19 cellular contexts compared by ENCODE assay signal in genomic region chr13:53408847-53409568, GRCh38.
DNase-seq lines count a peak whose midpoint lies in the region; ATAC-seq and TF ChIP-seq lines count a peak whose summit lies in the region.
"Had no signal": no experiment of that assay in that cellular context is flagged by ENCODE, and none has a peak within 500 bp of the region (broad histone marks: within the 10 kb centered on the region; RNA-seq: fewer than 3 reads in every experiment).

No MANE protein-coding gene starts in this region.

- H3K27ac ChIP-seq in left ventricle myocardium inferior (replicated peaks), result no peak overlapping the region
- no peak overlapping the region for H3K27ac ChIP-seq in IMR-90 (ENCODE audit: insufficient read depth, low read length)
- no peak overlapping the region for H3K27ac ChIP-seq in neuronal stem cell (replicated peaks; ENCODE audit: low read length)
- H3K27ac ChIP-seq in PC-9, result no peak overlapping the region
- H3K27ac ChIP-seq: BLaER1 treated with 17β-estradiol and CSF1 and Interleukin-3, amounts not matched to agents 10 nM and 100 nM; GM23248 had no signal

- no peaks in the 10 kb centered on the region for H3K9me1 ChIP-seq in IMR-90 (ENCODE audit: insufficient read depth, low read length)

- TF ChIP-seq POLR2A in IMR-90 (IDR thresholded peaks at IDR 0.05; ENCODE audit: low read depth, low read length), result no peak

- H4K5ac ChIP-seq in IMR-90 (ENCODE audit: low read depth, low read length), result no peak overlapping the region

- no peak overlapping the region for H3K23ac ChIP-seq in IMR-90 (ENCODE audit: low read depth, low read length)
- peak overlapping the region; percentile 13 for H3K23ac ChIP-seq in neuronal stem cell (ENCODE audit: low read depth, low read length, poor library complexity)

- H2BK20ac ChIP-seq in IMR-90 (ENCODE audit: low read depth, low read length), result no peak overlapping the region

- H3K4me3 ChIP-seq in left ventricle myocardium inferior, result no peak overlapping the region
- no peak overlapping the region for H3K4me3 ChIP-seq in IMR-90 (ENCODE audit: insufficient read depth, low read depth, low read length)
- H3K4me3 ChIP-seq in neuronal stem cell (ENCODE audit: low read length in 2 of 2), result no peak overlapping the region
- H3K4me3 ChIP-seq in PC-9, result no peak overlapping the region
- H3K4me3 ChIP-seq: BLaER1 treated with 17β-estradiol and CSF1 and Interleukin-3, amounts not matched to agents 10 nM and 100 nM; GM23248 had no signal

- H4K20me1 ChIP-seq in IMR-90 (ENCODE audit: insufficient read depth, low read length) (no peaks in the 10 kb centered on the region), PC-9 (ENCODE audit: insufficient read depth) (no peaks in the 10 kb centered on the region)
- H4K20me1 ChIP-seq: BLaER1 treated with 17β-estradiol and CSF1 and Interleukin-3, amounts not matched to agents 10 nM and 100 nM had no signal

- TF ChIP-seq CTCF in left ventricle myocardium inferior (IDR thresholded peaks at IDR 0.05; ENCODE audit: borderline replicate concordance), result no peak
- no peak for TF ChIP-seq CTCF in GM10248 (IDR thresholded peaks at IDR 0.05; ENCODE audit: control extremely low read depth, extremely low read depth, low read depth, missing control alignments)
- TF ChIP-seq CTCF in IMR-90 (conservative IDR thresholded peaks at IDR 0.05; ENCODE audit: low read depth, low read length), result no peak
- no peak for TF ChIP-seq CTCF in PC-9 (conservative IDR thresholded peaks at IDR 0.05)

- no peak overlapping the region for H3K14ac ChIP-seq in IMR-90 (replicated peaks; ENCODE audit: low read depth, low read length)
- no peak overlapping the region for H3K14ac ChIP-seq in neuronal stem cell (ENCODE audit: low read length)

- H2BK5ac ChIP-seq in IMR-90 (ENCODE audit: low read depth, low read length, poor library complexity, severe bottlenecking) (no peak overlapping the region), neuronal stem cell (ENCODE audit: low read length) (peak overlapping the region; percentile 55)

- H3K18ac ChIP-seq in IMR-90 (ENCODE audit: low read depth, low read length), result no peak overlapping the region
- H3K18ac ChIP-seq in neuronal stem cell (ENCODE audit: low read length), result peak overlapping the region; percentile 77

- no peak for TF ChIP-seq RAD21 in IMR-90 (IDR thresholded peaks at IDR 0.05; ENCODE audit: low read length)

- intact Hi-C loops in Right ventricle myocardium superior (cut with DNase I) (no loop called here), left ventricle myocardium inferior (cut with micrococcal nuclease) (no loop called here), IMR-90 (cut with micrococcal nuclease) (no loop called here), PC-9 (cut with micrococcal nuclease; ENCODE audit: unreplicated experiment) (no loop called here)

- ATAC-seq in Right ventricle myocardium superior (ENCODE audit: poor library complexity) (no peak), IMR-90 (ENCODE audit: low read depth) (no peak)
- ATAC-seq: HCT116 had no signal

- dilution Hi-C loops in IMR-90 (cut with HindIII; ENCODE audit: low sequenced_read_pairs, unreplicated experiment), result no loop called here

- peak; percentile 32 for DNase-seq in Right ventricle myocardium superior
- no peak for DNase-seq in left ventricle myocardium inferior
- peak; percentile 10 for DNase-seq in GM10248 (ENCODE audit: extremely low spot score)
- DNase-seq in IMR-90, result no peak
- no peak for DNase-seq in neuronal stem cell (ENCODE audit: low spot score)
- no peak for DNase-seq in PC-9
- DNase-seq in NCI-H187 treated with DMSO at 0.1 percent for 48 hours (lab: John Stamatoyannopoulos, UW), result no peak
- DNase-seq in SIG-M5 treated with dmso at 0.1 percent for 504 hours (lab: John Stamatoyannopoulos, UW; ENCODE audit: unreplicated experiment), result no peak
- DNase-seq: CD4-positive, CD25-positive, alpha-beta regulatory T cell; CD8-positive, alpha-beta memory T cell; COR-L47; DMS 273 treated with DMSO at 0.1 percent for 48 hours; DMS53; DND-41; EL; GM23248; HFFc6 had no signal

- H3K9me3 ChIP-seq in left ventricle myocardium inferior (replicated peaks) (no peaks in the 10 kb centered on the region), IMR-90 (ENCODE audit: control insufficient read depth, insufficient read depth, low read length) (peaks cover 27% of the 10 kb centered on the region), neuronal stem cell (replicated peaks in 1 of 2; ENCODE audit: control insufficient read depth in 2 of 2, insufficient read depth in 1 of 2, low read depth in 1 of 2, low read length in 2 of 2) (no peaks in the 10 kb centered on the region), PC-9 (ENCODE audit: insufficient read depth, low read depth) (no peaks in the 10 kb centered on the region)

- no peaks in the 10 kb centered on the region for H3K36me3 ChIP-seq in left ventricle myocardium inferior
- no peaks in the 10 kb centered on the region for H3K36me3 ChIP-seq in IMR-90 (ENCODE audit: control insufficient read depth, insufficient read depth, low read length)
- H3K36me3 ChIP-seq in neuronal stem cell (replicated peaks in 1 of 2; ENCODE audit: control insufficient read depth in 2 of 2, insufficient read depth in 2 of 2, low read length in 2 of 2), result no peaks in the 10 kb centered on the region
- H3K36me3 ChIP-seq in PC-9 (ENCODE audit: low read depth), result no peaks in the 10 kb centered on the region
- H3K36me3 ChIP-seq: BLaER1 treated with 17β-estradiol and CSF1 and Interleukin-3, amounts not matched to agents 10 nM and 100 nM had no signal

- no peak overlapping the region for H2BK12ac ChIP-seq in neuronal stem cell (ENCODE audit: low read length)

- no peaks in the 10 kb centered on the region for H3K9me2 ChIP-seq in PC-9 (ENCODE audit: insufficient read depth)

- H3K79me2 ChIP-seq in PC-9 (ENCODE audit: low read depth), result no peaks in the 10 kb centered on the region

- H3K4me2 ChIP-seq in IMR-90 (ENCODE audit: low read depth, low read length) (no peak overlapping the region), neuronal stem cell (ENCODE audit: insufficient read depth, low read length, poor library complexity, severe bottlenecking) (no peak overlapping the region), PC-9 (no peak overlapping the region)
- H3K4me2 ChIP-seq: BLaER1 treated with 17β-estradiol and CSF1 and Interleukin-3, amounts not matched to agents 10 nM and 100 nM had no signal

- no peak overlapping the region for H2AK5ac ChIP-seq in IMR-90 (ENCODE audit: low read depth, low read length)
- H2AK5ac ChIP-seq in neuronal stem cell (ENCODE audit: low read depth, low read length), result peak overlapping the region; percentile 86

- no peaks in the 10 kb centered on the region for H3K4me1 ChIP-seq in left ventricle myocardium inferior
- H3K4me1 ChIP-seq in IMR-90 (ENCODE audit: control insufficient read depth, insufficient read depth, low read length), result no peaks in the 10 kb centered on the region
- H3K4me1 ChIP-seq in neuronal stem cell (ENCODE audit: control insufficient read depth in 2 of 2, insufficient read depth in 1 of 2, low read depth in 1 of 2, low read length in 2 of 2), result peaks cover 5 to 7% of the 10 kb centered on the region in 2 donors
- H3K4me1 ChIP-seq in PC-9 (replicated peaks; ENCODE audit: insufficient read depth), result no peaks in the 10 kb centered on the region
- H3K4me1 ChIP-seq: BLaER1 treated with 17β-estradiol and CSF1 and Interleukin-3, amounts not matched to agents 10 nM and 100 nM had no signal

- H3K4ac ChIP-seq in IMR-90 (ENCODE audit: low read depth, low read length) (no peak overlapping the region), neuronal stem cell (ENCODE audit: low read length) (no peak overlapping the region)

- no peak overlapping the region for H2AK9ac ChIP-seq in IMR-90 (replicated peaks; ENCODE audit: low read depth, low read length, poor library complexity)

- no peak overlapping the region for H2BK120ac ChIP-seq in IMR-90 (ENCODE audit: low read depth, low read length)
- no peak overlapping the region for H2BK120ac ChIP-seq in neuronal stem cell (ENCODE audit: low read depth, low read length)

- in situ Hi-C loops in IMR-90 (cut with MboI; ENCODE audit: low sequenced_read_pairs), result no loop called here

- H4K91ac ChIP-seq in IMR-90 (ENCODE audit: insufficient read depth, low read depth, low read length) (no peak overlapping the region), neuronal stem cell (ENCODE audit: low read depth, low read length, poor library complexity) (no peak overlapping the region)

- no peak overlapping the region for H3K9ac ChIP-seq in IMR-90 (ENCODE audit: low read depth, low read length)
- H3K9ac ChIP-seq in neuronal stem cell (ENCODE audit: low read depth, low read length, poor library complexity), result no peak overlapping the region
- H3K9ac ChIP-seq: BLaER1 treated with 17β-estradiol and CSF1 and Interleukin-3, amounts not matched to agents 10 nM and 100 nM; GM23248 had no signal

- H4K8ac ChIP-seq in IMR-90 (ENCODE audit: low read depth in 2 of 2, low read length in 2 of 2), result no peak overlapping the region
- no peak overlapping the region for H4K8ac ChIP-seq in neuronal stem cell (ENCODE audit: low read depth, low read length)

- no peak overlapping the region for H3K56ac ChIP-seq in IMR-90 (ENCODE audit: extremely low read depth, insufficient read depth, low read length)

- H3K79me1 ChIP-seq in IMR-90 (ENCODE audit: low read depth in 1 of 2, low read length in 2 of 2) (no peaks in the 10 kb centered on the region), neuronal stem cell (ENCODE audit: low read depth, low read length) (no peaks in the 10 kb centered on the region)

- POLR2A ChIA-PET in GM10248 (lab: Yijun Ruan, JAX) (no interaction called here), IMR-90 (lab: Charles Lee; ENCODE audit: unreplicated experiment) (no interaction called here), PC-9 (lab: Charles Lee; ENCODE audit: unreplicated experiment) (no interaction called here)

- H2AFZ ChIP-seq in IMR-90 (replicated peaks; ENCODE audit: low read length, poor library complexity) (peak overlapping the region; percentile 14), neuronal stem cell (ENCODE audit: low read length) (peak overlapping the region; percentile 57), PC-9 (no peak overlapping the region)
- H2AFZ ChIP-seq: GM23248 had no signal

- H3K27me3 ChIP-seq in left ventricle myocardium inferior (ENCODE audit: low read depth), result no peaks in the 10 kb centered on the region
- no peaks in the 10 kb centered on the region for H3K27me3 ChIP-seq in IMR-90 (ENCODE audit: control insufficient read depth, insufficient read depth, low read length)
- no peaks in the 10 kb centered on the region for H3K27me3 ChIP-seq in neuronal stem cell (ENCODE audit: control insufficient read depth in 3 of 3, insufficient read depth in 3 of 3, low read depth in 1 of 3, low read length in 3 of 3)
- H3K27me3 ChIP-seq in PC-9 (ENCODE audit: insufficient read depth, low read depth), result no peaks in the 10 kb centered on the region
- H3K27me3 ChIP-seq: BLaER1 treated with 17β-estradiol and CSF1 and Interleukin-3, amounts not matched to agents 10 nM and 100 nM had no signal

- no TSS peak for BruUV-seq in IMR-90 (replicated peaks; lab: Mats Ljungman, UMichigan)
- no TSS peak for BruUV-seq in PC-9 (replicated peaks; lab: Mats Ljungman, UMichigan)

- CTCF ChIA-PET in GM10248 (lab: Yijun Ruan, JAX) (no interaction called here), IMR-90 (lab: Yijun Ruan, JAX) (no interaction called here), PC-9 (lab: Charles Lee) (no interaction called here)

- H3F3A ChIP-seq in PC-9 (ENCODE audit: insufficient read depth, low read depth), result no peaks in the 10 kb centered on the region

- H2BK15ac ChIP-seq in IMR-90 (ENCODE audit: low read depth, low read length), result no peak overlapping the region
- no peak overlapping the region for H2BK15ac ChIP-seq in neuronal stem cell (ENCODE audit: low read length)

- 60% methylated on average over 1 of the region's 24 CpGs; no CpG with 5 or more reads in 1 of the 2 experiments for WGBS in IMR-90 (ENCODE audit: extremely low coverage in 2 of 2, insufficient read length in 1 of 2), 2 experiments
- no CpG with 5 or more reads among the region's 24 CpGs for WGBS in neuronal stem cell (ENCODE audit: extremely low coverage in 2 of 2, insufficient read length in 2 of 2, insufficient replicate concordance in 1 of 2), 2 donors

Comparison
In these comparisons a context has a peak if more than half of its experiments do, and no peak if none do; other contexts are left out.
1. DNase-seq: peak in Right ventricle myocardium superior (single experiment) and GM10248 (single experiment); none in left ventricle myocardium inferior (single experiment), IMR-90 (single experiment), neuronal stem cell (single experiment), PC-9 (0 of 2), NCI-H187 treated with DMSO at 0.1 percent for 48 hours (single experiment) and SIG-M5 treated with dmso at 0.1 percent for 504 hours (single experiment).